Comparison of ENCODE assay signal across 8 cellular contexts in the genomic region with DNA sequence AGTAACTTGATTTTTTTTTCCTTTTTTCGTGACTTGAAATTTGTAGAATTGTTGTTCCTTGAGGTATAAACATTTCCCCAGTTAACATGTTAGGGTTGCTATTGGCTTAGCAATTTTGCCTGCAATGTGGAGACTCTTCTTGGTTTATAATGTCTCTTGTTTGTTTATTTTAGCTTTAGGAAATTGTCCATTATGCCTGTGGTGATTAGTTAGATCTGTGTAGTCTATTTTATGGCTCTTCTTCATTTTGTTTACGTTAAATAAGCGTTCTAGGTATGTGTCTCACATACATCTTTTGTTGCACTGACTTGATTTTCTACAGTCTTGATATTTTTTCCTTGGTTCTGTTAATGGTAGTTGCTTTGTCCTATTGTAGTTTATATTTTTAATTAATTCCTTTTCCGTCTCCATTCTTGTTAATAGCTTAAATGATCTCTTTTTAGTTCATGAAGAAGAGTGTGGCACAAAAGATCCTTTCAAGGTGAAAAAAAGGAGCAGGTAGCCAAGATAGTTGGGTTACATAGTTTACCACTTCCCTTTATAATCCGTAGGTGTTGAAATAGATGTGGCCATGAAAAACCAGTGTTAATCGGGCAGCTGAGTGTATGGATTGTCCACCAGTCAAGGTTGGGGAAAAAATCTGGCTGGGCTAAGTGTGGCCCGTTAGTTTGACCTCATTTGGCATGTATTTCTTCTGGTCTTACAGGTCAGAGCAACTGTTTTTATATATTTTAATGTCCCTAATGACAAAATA. TPM values are rescaled to one million over a fixed set of nuclear protein-coding genes. Genes with fewer than 3 reads are reported as not detected.
DNase-seq lines count a peak whose midpoint lies in the region; ATAC-seq and TF ChIP-seq lines count a peak whose summit lies in the region.

No MANE protein-coding gene starts in this region.

- H3K4me3 ChIP-seq in SU-DHL-6 (ENCODE audit: insufficient read depth, low read length, poor library complexity, severe bottlenecking), result no peak overlapping the region
- peak overlapping the region; percentile 35 for H3K4me3 ChIP-seq in right cardiac atrium (ENCODE audit: low read length)

- TF ChIP-seq CTCF in SU-DHL-6 (IDR thresholded peaks at IDR 0.05; ENCODE audit: insufficient read depth, low read length, poor library complexity, severe bottlenecking) (no peak), GM13976 (IDR thresholded peaks at IDR 0.05; ENCODE audit: borderline replicate concordance, control extremely low read depth, extremely low read depth, insufficient read depth, missing control alignments) (no peak)

- in situ Hi-C loops in GM13976 (cut with MboI; ENCODE audit: low sequenced_read_pairs, unreplicated experiment), result no loop called here

- no peak for DNase-seq in activated CD4-positive, alpha-beta T cell treated with anti-CD3 and anti-CD28 coated beads for 36 hours
- no peak for DNase-seq in activated CD4-positive, alpha-beta T cell treated with anti-CD3 and anti-CD28 coated beads for 1 hour
- DNase-seq in right cardiac atrium (no peak), superior temporal gyrus (ENCODE audit: extremely low spot score) (peak; percentile 11), GM13976 (ENCODE audit: low spot score) (no peak), islet precursor cell (no peak), T1000 (lab: John Stamatoyannopoulos, UW) (no peak)

- POLR2A ChIA-PET in activated CD4-positive, alpha-beta T cell treated with anti-CD3 and anti-CD28 coated beads for 36 hours (lab: Charles Lee), result interaction anchor here (0.7 to 1.1 kb wide), 3 partner anchors 12 to 139 kb away, joined by 3 to 4 read pairs (median 3); a partner anchor contains a TSS

- no peaks in the 10 kb centered on the region for H3K27me3 Mint-ChIP-seq in activated CD4-positive, alpha-beta T cell treated with anti-CD3 and anti-CD28 coated beads for 36 hours

- H3K4me1 Mint-ChIP-seq in activated CD4-positive, alpha-beta T cell treated with anti-CD3 and anti-CD28 coated beads for 36 hours, result peaks cover 69% of the 10 kb centered on the region

- H3K9me2 ChIP-seq in SU-DHL-6 (replicated peaks; ENCODE audit: insufficient read depth, low read length), result no peaks in the 10 kb centered on the region

- H3K36me3 ChIP-seq in SU-DHL-6 (ENCODE audit: low read length), result no peaks in the 10 kb centered on the region

- CTCF ChIA-PET in activated CD4-positive, alpha-beta T cell treated with anti-CD3 and anti-CD28 coated beads for 36 hours (lab: Charles Lee), result interaction anchor here (0.6 to 3.2 kb wide), 6 partner anchors 8 to 173 kb away, joined by 3 to 10 read pairs (median 4); no protein-coding TSS in a partner anchor

- H3K27ac ChIP-seq in SU-DHL-6 (ENCODE audit: low read depth, low read length) (0 out of 2 replicates have a peak overlapping the region, but pooled peaks have one; percentile 17), right cardiac atrium (ENCODE audit: low read length) (peak overlapping the region; percentile 99)

- peaks cover 17% of the 10 kb centered on the region; the same call in 1 of the 2 replicates for H3F3A ChIP-seq in SU-DHL-6 (ENCODE audit: insufficient read depth)

- H3K79me2 ChIP-seq in SU-DHL-6 (ENCODE audit: insufficient read depth, low read length), result peaks cover 89% of the 10 kb centered on the region

- peaks cover 21% of the 10 kb centered on the region for H3K36me3 Mint-ChIP-seq in activated CD4-positive, alpha-beta T cell treated with anti-CD3 and anti-CD28 coated beads for 36 hours (ENCODE audit: low read depth)

- H4K20me1 ChIP-seq in SU-DHL-6 (ENCODE audit: low read depth, low read length), result peaks cover 13% of the 10 kb centered on the region

- 63% methylated on average over 7 of the region's 7 CpGs for WGBS in right cardiac atrium

- H3K9ac ChIP-seq in SU-DHL-6 (ENCODE audit: low read length), result no peak overlapping the region

- peak overlapping the region; percentile 95 for H3K27ac Mint-ChIP-seq in activated CD4-positive, alpha-beta T cell treated with anti-CD3 and anti-CD28 coated beads for 36 hours

- H3K27me3 ChIP-seq in SU-DHL-6 (ENCODE audit: low read length) (no peaks in the 10 kb centered on the region), right cardiac atrium (ENCODE audit: control insufficient read depth, insufficient read depth) (no peaks in the 10 kb centered on the region)

- ATAC-seq in activated CD4-positive, alpha-beta T cell treated with anti-CD3 and anti-CD28 coated beads for 36 hours, result peak; percentile 22
- peak in 1 of 2 donors; percentile 7 for ATAC-seq in right cardiac atrium

- H3K9me3 Mint-ChIP-seq in activated CD4-positive, alpha-beta T cell treated with anti-CD3 and anti-CD28 coated beads for 36 hours (ENCODE audit: low read depth), result no peaks in the 10 kb centered on the region

- H3K4me3 Mint-ChIP-seq in activated CD4-positive, alpha-beta T cell treated with anti-CD3 and anti-CD28 coated beads for 36 hours, result peak overlapping the region; percentile 59

- H3K9me3 ChIP-seq in SU-DHL-6 (ENCODE audit: insufficient read depth, low read length) (no peaks in the 10 kb centered on the region), right cardiac atrium (ENCODE audit: control insufficient read depth, low read length) (no peaks in the 10 kb centered on the region)

- peak overlapping the region; percentile 53 for H3K4me2 ChIP-seq in SU-DHL-6 (ENCODE audit: low read depth, low read length, poor library complexity, severe bottlenecking)

- intact Hi-C loops in activated CD4-positive, alpha-beta T cell treated with anti-CD3 and anti-CD28 coated beads for 36 hours (cut with DNase I, micrococcal nuclease), result loop anchor here in 1 of 2 experiments (5.0 to 10.0 kb wide), 2 partner anchors 168 to 365 kb away; a partner anchor contains a TSS
- intact Hi-C loops in right cardiac atrium (cut with DNase I), result no loop called here

- H2AFZ ChIP-seq in SU-DHL-6 (ENCODE audit: low read depth, low read length, severe bottlenecking), result no peak overlapping the region

- peaks cover 12% of the 10 kb centered on the region for H3K4me1 ChIP-seq in right cardiac atrium (ENCODE audit: control insufficient read depth, insufficient read depth, low read length)

RNA-seq across cellular contexts. Expression of a gene that starts 12.1 kb away (rescaled TPM):
- total RNA-seq in activated CD4-positive, alpha-beta T cell treated with anti-CD3 and anti-CD28 coated beads for 36 hours, result 100 to 1,000 TPM; 181 to 334 TPM
- 10 to 100 TPM; 37.8 to 57.9 (median 53.8) TPM for total RNA-seq in right cardiac atrium
- 30.0 TPM for polyA plus RNA-seq in right cardiac atrium

RNA-seq across cellular contexts. Expression of a gene that starts 48.1 kb away (rescaled TPM):
- 1 to 10 TPM; 1.5 to 2.0 TPM for total RNA-seq in activated CD4-positive, alpha-beta T cell treated with anti-CD3 and anti-CD28 coated beads for 36 hours
- total RNA-seq in right cardiac atrium, result 1 to 10 TPM; 3.1 to 6.4 (median 4.6) TPM
- polyA plus RNA-seq in right cardiac atrium, result 2.0 TPM
